ENCODE assay signal across 16 cellular contexts in the genomic region with DNA sequence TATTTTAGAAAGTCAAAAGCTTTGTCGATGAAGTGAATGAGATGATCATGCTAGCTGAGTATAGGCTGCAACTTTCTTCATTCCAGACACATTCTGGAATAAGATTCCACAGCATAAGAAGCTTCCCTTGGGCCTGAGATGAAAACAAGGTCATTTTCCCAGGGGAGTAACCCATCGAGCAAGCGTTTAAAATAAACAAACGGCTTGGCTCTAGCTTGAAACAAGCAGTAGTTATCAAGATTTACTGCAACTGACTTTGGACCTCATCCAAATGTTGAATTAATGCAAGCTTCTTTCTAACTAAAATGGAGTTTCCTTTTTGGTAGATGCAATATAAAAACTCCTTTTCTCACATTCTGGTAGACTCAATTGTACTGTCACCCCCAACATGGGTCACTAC. TPM values are rescaled to one million over a fixed set of nuclear protein-coding genes. Genes with fewer than 3 reads are reported as not detected.
DNase-seq lines count a peak whose midpoint lies in the region; ATAC-seq, FAIRE-seq and TF ChIP-seq lines count a peak whose summit lies in the region.
"Had no signal": no experiment of that assay in that cellular context is flagged by ENCODE, and none has a peak within 500 bp of the region (broad histone marks: within the 10 kb centered on the region; RNA-seq: fewer than 3 reads in every experiment).

No MANE protein-coding gene starts in this region.

- H3K4me3 ChIP-seq in A673 (ENCODE audit: low read depth, low read length, poor library complexity, severe bottlenecking) (no peak overlapping the region), LNCaP clone FGC (ENCODE audit: low read depth, low read length) (no peak overlapping the region), mucosa of descending colon (no peak overlapping the region)

- POLR2A ChIA-PET in A673 (lab: Charles Lee; ENCODE audit: low non-redundant PET) = interaction anchor here (0.7 kb wide), 1 partner anchor 439 kb away, joined by 3 read pairs; no protein-coding TSS in a partner anchor

- H3K27ac ChIP-seq in A673 (ENCODE audit: low read depth, low read length, poor library complexity, severe bottlenecking) = no peak overlapping the region

- DNase-seq in A673 (ENCODE audit: low spot score) (peak; percentile 59), LNCaP clone FGC (ENCODE audit: low read depth) (peak; percentile 32), mucosa of descending colon (peak in 1 of 3 donors; percentile 38), NCI-H187 (lab: John Stamatoyannopoulos, UW) (no peak), NK-92 (lab: John Stamatoyannopoulos, UW; ENCODE audit: unreplicated experiment) (no peak)
- no peak for DNase-seq in activated CD4-positive, alpha-beta T cell treated with anti-CD3 and anti-CD28 coated beads, Interleukin-2, amount 50 U/mL, for 1 hour
- DNase-seq: activated naive CD8-positive, alpha-beta T cell treated with anti-CD3 and anti-CD28 coated beads, Interleukin-2, amount 10 ng/mL, durations not matched to agents 7 days and 5 days; activated T-cell treated with anti-CD3 and anti-CD28 coated beads, Interleukin-2, amount 50 U/mL, for 4 hours; AML-193; H7; NCI-H1694; NCI-H82 had no signal

- intact Hi-C loops in A673 (cut with micrococcal nuclease; ENCODE audit: unreplicated experiment) = no loop called here
- intact Hi-C loops in mucosa of descending colon (cut with DNase I, micrococcal nuclease) = no loop called here

- peak; percentile 76 for ATAC-seq in mucosa of descending colon
- no peak for ATAC-seq in GM19463 (IDR thresholded peaks at IDR 0.05; ENCODE audit: unreplicated experiment)
- ATAC-seq: activated T-cell treated with anti-CD3 and anti-CD28 coated beads, Interleukin-2, amount 50 U/mL, for 4 hours; esophagus mucosa had no signal

- H3K36me3 ChIP-seq in A673 (ENCODE audit: insufficient read depth, low read length, poor library complexity, severe bottlenecking) = no peaks in the 10 kb centered on the region
- no peaks in the 10 kb centered on the region for H3K36me3 ChIP-seq in mucosa of descending colon (ENCODE audit: low read depth)

- peaks cover under 1% of the 10 kb centered on the region for H3K27me3 ChIP-seq in A673 (replicated peaks; ENCODE audit: insufficient read depth, low read depth, low read length, poor library complexity)

- no peaks in the 10 kb centered on the region for H3K4me1 ChIP-seq in A673 (ENCODE audit: insufficient read depth, low read length, poor library complexity, severe bottlenecking)
- H3K4me1 ChIP-seq in mucosa of descending colon (ENCODE audit: low read depth) = peaks cover 9% of the 10 kb centered on the region

- FAIRE-seq in endometrium (lab: Jason Lieb, UNC) = peak; percentile 96
- FAIRE-seq: colon had no signal

- BruUV-seq in A673 (replicated peaks; lab: Mats Ljungman, UMichigan) = no TSS peak

- TF ChIP-seq CTCF in A673 (conservative IDR thresholded peaks at IDR 0.05; ENCODE audit: low read depth, low read length) (no peak), LNCaP clone FGC (IDR thresholded peaks at IDR 0.05; ENCODE audit: control insufficient read depth, extremely low read depth, insufficient read depth) (no peak), mucosa of descending colon (IDR thresholded peaks at IDR 0.05) (no peak)

- H3K9me3 ChIP-seq in A673 (ENCODE audit: low read depth, low read length, poor library complexity, severe bottlenecking) (no peaks in the 10 kb centered on the region), mucosa of descending colon (no peaks in the 10 kb centered on the region)

- CTCF ChIA-PET in A673 (lab: Charles Lee) = no interaction called here

RNA-seq across cellular contexts. Expression of a gene that starts 23.0 kb away (rescaled TPM):
- total RNA-seq in A673 (2021) = not detected in 2 replicates
- 10 to 100 TPM in 1 of 3 donors, 1 to 10 TPM in 1, under 1 TPM in 1; 0.96 to 15.3 (median 1.8) TPM for total RNA-seq in mucosa of descending colon
- total RNA-seq: activated naive CD8-positive, alpha-beta T cell treated with anti-CD3 and anti-CD28 coated beads, Interleukin-2, amount 10 ng/mL, durations not matched to agents 7 days and 5 days; activated T-cell treated with anti-CD3 and anti-CD28 coated beads, Interleukin-2, amount 50 U/mL, for 4 hours had no signal

Comparison
In these comparisons a context has a peak if more than half of its experiments do, and no peak if none do; other contexts are left out.
1. DNase-seq: peak in A673 (single experiment) and LNCaP clone FGC (single experiment); none in NCI-H187 (0 of 2), NK-92 (single experiment) and activated CD4-positive, alpha-beta T cell treated with anti-CD3 and anti-CD28 coated beads, Interleukin-2, amount 50 U/mL, for 1 hour (single experiment).